ENCODE assay signal across 1 cellular context in genomic region chr13:25881946-25882574, GRCh38.
TF ChIP-seq lines count a peak whose summit lies in the region.

No MANE protein-coding gene starts in this region.

TF ChIP-seq in H1, 55 proteins besides CTCF, POLR2A, EP300 and RAD21 (continued from another document):
- TF ChIP-seq CHD2 (IDR thresholded peaks at IDR 0.05; ENCODE audit: low read length): no peak
- TF ChIP-seq TAF1 (IDR thresholded peaks at IDR 0.05; ENCODE audit: low read depth, low read length): no peak
- no peak for TF ChIP-seq ATF2 (IDR thresholded peaks at IDR 0.05; ENCODE audit: low read length)
- TF ChIP-seq USF2 (IDR thresholded peaks at IDR 0.05; ENCODE audit: low read length): no peak
- no peak for TF ChIP-seq PHF8 (conservative IDR thresholded peaks at IDR 0.05; ENCODE audit: low read depth, low read length)
- TF ChIP-seq ASH2L (IDR thresholded peaks at IDR 0.05; ENCODE audit: low read length): no peak
- TF ChIP-seq CREB1 (IDR thresholded peaks at IDR 0.05): no peak
